Comparison of ENCODE assay signal across 1 cellular context in the genomic region with DNA sequence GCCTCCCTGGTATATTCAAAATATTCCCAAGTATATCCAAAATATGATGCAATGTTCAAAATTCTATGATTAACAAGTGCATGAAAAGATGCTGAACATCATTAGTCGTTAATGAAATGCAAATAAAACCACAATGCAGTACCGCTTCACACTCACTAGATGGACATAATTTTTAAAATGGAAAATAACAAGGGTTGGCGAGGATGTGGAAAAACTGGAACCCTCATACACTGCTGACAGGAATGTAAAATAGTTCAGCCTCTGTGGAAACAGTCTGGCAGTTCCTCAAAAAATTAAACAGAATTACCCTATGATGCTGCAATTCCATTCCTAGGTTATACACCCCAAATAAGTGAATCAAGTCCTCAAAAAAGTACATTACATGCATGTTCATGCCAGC.
TF ChIP-seq lines count a peak whose summit lies in the region.

No MANE protein-coding gene starts in this region.

TF ChIP-seq in endothelial cell of umbilical vein, 7 proteins besides CTCF, POLR2A, EP300 and RAD21:
- TF ChIP-seq JUN (IDR thresholded peaks at IDR 0.05; ENCODE audit: borderline replicate concordance, insufficient read depth, insufficient read length, low read depth) = no peak
- no peak for TF ChIP-seq FOS (IDR thresholded peaks at IDR 0.05; ENCODE audit: borderline replicate concordance, insufficient read depth, low read length)
- TF ChIP-seq EZH2 (IDR thresholded peaks at IDR 0.05; ENCODE audit: borderline replicate concordance, low read depth, low read length, severe bottlenecking) = no peak
- no peak for TF ChIP-seq GATA2 (IDR thresholded peaks at IDR 0.05; ENCODE audit: insufficient read depth, insufficient read length, low read depth, low read length)
- no peak for TF ChIP-seq MYC (IDR thresholded peaks at IDR 0.05; ENCODE audit: low read depth, low read length)
- TF ChIP-seq MAX (IDR thresholded peaks at IDR 0.05; ENCODE audit: insufficient read depth, insufficient read length) = no peak
- TF ChIP-seq POLR2AphosphoS5 (IDR thresholded peaks at IDR 0.05; ENCODE audit: insufficient read depth, low read depth, low read length) = no peak
TF ChIP-seq in endothelial cell of umbilical vein: peak in this region for 0.
